ENCODE assay signal across 18 cellular contexts in the genomic region with DNA sequence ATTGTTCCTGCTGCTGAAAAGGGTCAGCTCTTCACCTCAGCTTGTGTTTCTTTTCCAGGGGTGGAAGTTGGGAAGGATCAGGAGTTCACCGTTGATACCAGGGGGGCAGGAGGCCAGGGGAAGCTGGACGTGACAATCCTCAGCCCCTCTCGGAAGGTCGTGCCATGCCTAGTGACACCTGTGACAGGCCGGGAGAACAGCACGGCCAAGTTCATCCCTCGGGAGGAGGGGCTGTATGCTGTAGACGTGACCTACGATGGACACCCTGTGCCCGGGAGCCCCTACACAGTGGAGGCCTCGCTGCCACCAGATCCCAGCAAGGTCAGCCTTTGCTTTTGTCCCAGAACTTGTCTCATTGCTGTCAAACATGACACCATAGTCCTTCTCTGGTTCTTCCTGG.
A peak's percentile ranks its signal among the peaks of the same experiment; 100 is the strongest.
DNase-seq lines count a peak whose midpoint lies in the region; ATAC-seq, FAIRE-seq and TF ChIP-seq lines count a peak whose summit lies in the region.
"Had no signal": no experiment of that assay in that cellular context is flagged by ENCODE, and none has a peak within 500 bp of the region (broad histone marks: within the 10 kb centered on the region; RNA-seq: fewer than 3 reads in every experiment).

No MANE protein-coding gene starts in this region.

- no peak for TF ChIP-seq RAD21 in HepG2 (CRISPR knock-in tag; IDR thresholded peaks at IDR 0.05)

- intact Hi-C loops in right lobe of liver (cut with DNase I): no loop called here
- intact Hi-C loops in HepG2 (cut with micrococcal nuclease; ENCODE audit: unreplicated experiment): no loop called here
- intact Hi-C loops in cardiac septum (cut with DNase I): no loop called here
- intact Hi-C loops in prostate gland (cut with DNase I): no loop called here

- H3K36me3 ChIP-seq in right lobe of liver (peaks cover 0 to 56% (median 24%) of the 10 kb centered on the region in 4 donors), HepG2 (replicated peaks in 1 of 2; ENCODE audit: control insufficient read depth in 1 of 2, insufficient read depth in 2 of 2, low read length in 2 of 2) (peaks cover 54 to 96% of the 10 kb centered on the region in 2 experiments), prostate gland (peaks cover 4 to 9% of the 10 kb centered on the region in 2 donors)

- CTCF ChIA-PET in HepG2 (lab: Yijun Ruan, JAX; ENCODE audit: low intra/inter-chr PET ratio, low total read pairs): no interaction called here

- TF ChIP-seq EP300 in HepG2 (IDR thresholded peaks at IDR 0.05; ENCODE audit: low read depth in 2 of 2, low read length in 2 of 2) (no peak), HepG2 (CRISPR knock-in tag; IDR thresholded peaks at IDR 0.05; ENCODE audit: borderline replicate concordance) (no peak)

- peak overlapping the region in 2 of 3 donors; percentile 10 to 16 for H3K27ac ChIP-seq in right lobe of liver
- H3K27ac ChIP-seq in HepG2 (ENCODE audit: extremely low read length, insufficient read depth, low read length): no peak overlapping the region
- peak overlapping the region; percentile 15 to 74 for H3K27ac ChIP-seq in prostate gland

- in situ Hi-C loops in HepG2 (cut with HindIII; ENCODE audit: extremely low pct_ligation_motif_present, low pct_unique_long_range_greater_than_20kb): no loop called here

- WGBS in right lobe of liver (ENCODE audit: insufficient coverage, low coverage, low lambda C conversion rate, missing lambda C conversion rate): 80% methylated on average over 2 of the region's 11 CpGs
- 97% methylated on average over 6 of the region's 11 CpGs for WGBS in HepG2 (ENCODE audit: low lambda C conversion rate)
- WGBS in prostate gland: 82% methylated on average over 11 of the region's 11 CpGs

- H2AFZ ChIP-seq in HepG2 (ENCODE audit: low read length): no peak overlapping the region

- POLR2A ChIA-PET in HepG2 (lab: Yijun Ruan, JAX): no interaction called here

- TF ChIP-seq CTCF in right lobe of liver (IDR thresholded peaks at IDR 0.05): no peak
- no peak for TF ChIP-seq CTCF in HepG2 (CRISPR knock-in tag; IDR thresholded peaks at IDR 0.05)
- no peak for TF ChIP-seq CTCF in prostate gland (IDR thresholded peaks at IDR 0.05)

- DNase-seq in right lobe of liver (peak in 1 of 3 donors; percentile 22), HepG2 (ENCODE audit: low spot score) (no peak), cardiac septum (ENCODE audit: low spot score) (peak; percentile 65), prostate gland (ENCODE audit: low spot score) (no peak), SIG-M5 treated with dmso at 0.1 percent for 504 hours (lab: John Stamatoyannopoulos, UW; ENCODE audit: unreplicated experiment) (no peak)
- DNase-seq: MM.1S, NCI-H1048, NCI-H1417 treated with DMSO at 0.1 percent for 48 hours, NCI-H187, NCI-H446, NCI-H526, SHP77 treated with DMSO at 0.1 percent for 48 hours, SK-N-SH had no signal

- TF ChIP-seq POLR2A in right lobe of liver (IDR thresholded peaks at IDR 0.05): no peak
- TF ChIP-seq POLR2A in HepG2 (IDR thresholded peaks at IDR 0.05; ENCODE audit: insufficient read depth in 1 of 2, low read depth in 2 of 2, low read length in 2 of 2): no peak
- no peak for TF ChIP-seq POLR2A in prostate gland (IDR thresholded peaks at IDR 0.05)

- ATAC-seq in right lobe of liver: no peak
- ATAC-seq in HepG2: no peak
- no peak for ATAC-seq in HG03439 (IDR thresholded peaks at IDR 0.05; ENCODE audit: unreplicated experiment)
- no peak for ATAC-seq in HG03139 (IDR thresholded peaks at IDR 0.05; ENCODE audit: unreplicated experiment)
- ATAC-seq: HCT116 had no signal

- H3K9ac ChIP-seq in HepG2 (ENCODE audit: insufficient read depth, low read depth, low read length): no peak overlapping the region
- H3K9ac ChIP-seq: SK-N-SH had no signal

- H4K20me1 ChIP-seq in HepG2 (ENCODE audit: insufficient read depth, low read length): no peaks in the 10 kb centered on the region

- H3K4me3 ChIP-seq in right lobe of liver (no peak overlapping the region), HepG2 (replicated peaks in 1 of 3; ENCODE audit: insufficient read depth in 1 of 3, low read depth in 2 of 3, low read length in 3 of 3) (no peak overlapping the region), prostate gland (no peak overlapping the region)

- no TSS peak for BruUV-seq in HepG2 (replicated peaks; lab: Mats Ljungman, UMichigan)

- H3K79me2 ChIP-seq in HepG2 (ENCODE audit: insufficient read depth, low read length): no peaks in the 10 kb centered on the region

- no peak for FAIRE-seq in HepG2 (lab: Jason Lieb, UNC)
- FAIRE-seq: G401.6, H1 had no signal

- H3K4me1 ChIP-seq in right lobe of liver (peaks cover 0 to 47% (median 24%) of the 10 kb centered on the region in 4 donors), HepG2 (ENCODE audit: insufficient read depth, low read length) (peaks cover 11% of the 10 kb centered on the region; the same call in 1 of the 2 replicates), prostate gland (replicated peaks) (peaks cover 35% of the 10 kb centered on the region)

- H3K9me3 ChIP-seq in right lobe of liver (no peaks in the 10 kb centered on the region), HepG2 (ENCODE audit: low read length) (no peaks in the 10 kb centered on the region), prostate gland (no peaks in the 10 kb centered on the region)
- H3K9me3 ChIP-seq: SK-N-SH had no signal

- H3K27me3 ChIP-seq in right lobe of liver (no peaks in the 10 kb centered on the region), HepG2 (ENCODE audit: control insufficient read depth in 1 of 2, insufficient read depth in 2 of 2, low read length in 2 of 2) (no peaks in the 10 kb centered on the region), prostate gland (replicated peaks; ENCODE audit: insufficient read depth) (no peaks in the 10 kb centered on the region)

- no peak overlapping the region for H3K4me2 ChIP-seq in HepG2 (ENCODE audit: low read depth, low read length)
- H3K4me2 ChIP-seq: SK-N-SH had no signal

TF ChIP-seq in HepG2, 621 proteins besides CTCF, POLR2A, EP300 and RAD21:
- TF ChIP-seq ZNF7 (CRISPR knock-in tag; IDR thresholded peaks at IDR 0.05) (no peak), ZNF766 (CRISPR knock-in tag; IDR thresholded peaks at IDR 0.05; ENCODE audit: borderline replicate concordance) (no peak), CEBPB (IDR thresholded peaks at IDR 0.05; ENCODE audit: borderline replicate concordance, low read depth, low read length) (no peak), FOXO1 (CRISPR knock-in tag; IDR thresholded peaks at IDR 0.05) (no peak), ZBTB7B (CRISPR knock-in tag; IDR thresholded peaks at IDR 0.05) (no peak), GTF2F1 (IDR thresholded peaks at IDR 0.05; ENCODE audit: low read length) (no peak), SMC3 (IDR thresholded peaks at IDR 0.05; ENCODE audit: low read length) (no peak), RORA (CRISPR knock-in tag; IDR thresholded peaks at IDR 0.05) (no peak), HMGA1 (CRISPR knock-in tag; conservative IDR thresholded peaks at IDR 0.05) (no peak), ZNF777 (CRISPR knock-in tag; IDR thresholded peaks at IDR 0.05) (no peak), ATRX (CRISPR knock-in tag; IDR thresholded peaks at IDR 0.05; ENCODE audit: borderline replicate concordance) (no peak), CC2D1A (CRISPR knock-in tag; IDR thresholded peaks at IDR 0.05) (no peak), DMAP1 (CRISPR knock-in tag; IDR thresholded peaks at IDR 0.05) (no peak), SP2 (CRISPR knock-in tag; IDR thresholded peaks at IDR 0.05) (no peak), ARID2 (CRISPR knock-in tag; IDR thresholded peaks at IDR 0.05; ENCODE audit: borderline replicate concordance) (no peak), ZNF577 (CRISPR knock-in tag; IDR thresholded peaks at IDR 0.05; ENCODE audit: borderline replicate concordance, low read depth) (no peak), ZNF460 (CRISPR knock-in tag; IDR thresholded peaks at IDR 0.05; ENCODE audit: borderline replicate concordance) (no peak), RAD51 (IDR thresholded peaks at IDR 0.05; ENCODE audit: borderline replicate concordance) (no peak), SCMH1 (CRISPR knock-in tag; IDR thresholded peaks at IDR 0.05; ENCODE audit: borderline replicate concordance) (no peak)
- TF ChIP-seq, protein P1, sequence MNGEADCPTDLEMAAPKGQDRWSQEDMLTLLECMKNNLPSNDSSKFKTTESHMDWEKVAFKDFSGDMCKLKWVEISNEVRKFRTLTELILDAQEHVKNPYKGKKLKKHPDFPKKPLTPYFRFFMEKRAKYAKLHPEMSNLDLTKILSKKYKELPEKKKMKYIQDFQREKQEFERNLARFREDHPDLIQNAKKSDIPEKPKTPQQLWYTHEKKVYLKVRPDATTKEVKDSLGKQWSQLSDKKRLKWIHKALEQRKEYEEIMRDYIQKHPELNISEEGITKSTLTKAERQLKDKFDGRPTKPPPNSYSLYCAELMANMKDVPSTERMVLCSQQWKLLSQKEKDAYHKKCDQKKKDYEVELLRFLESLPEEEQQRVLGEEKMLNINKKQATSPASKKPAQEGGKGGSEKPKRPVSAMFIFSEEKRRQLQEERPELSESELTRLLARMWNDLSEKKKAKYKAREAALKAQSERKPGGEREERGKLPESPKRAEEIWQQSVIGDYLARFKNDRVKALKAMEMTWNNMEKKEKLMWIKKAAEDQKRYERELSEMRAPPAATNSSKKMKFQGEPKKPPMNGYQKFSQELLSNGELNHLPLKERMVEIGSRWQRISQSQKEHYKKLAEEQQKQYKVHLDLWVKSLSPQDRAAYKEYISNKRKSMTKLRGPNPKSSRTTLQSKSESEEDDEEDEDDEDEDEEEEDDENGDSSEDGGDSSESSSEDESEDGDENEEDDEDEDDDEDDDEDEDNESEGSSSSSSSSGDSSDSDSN (CRISPR knock-in tag; IDR thresholded peaks at IDR 0.05): no peak
